ENCODE assay signal across 1 cellular context in genomic region chr5:69493235-69493925, GRCh38.
TF ChIP-seq lines count a peak whose summit lies in the region.

No MANE protein-coding gene starts in this region.

TF ChIP-seq in HepG2, 621 proteins besides CTCF, POLR2A, EP300 and RAD21 (continued from another document):
- TF ChIP-seq UBTF (CRISPR knock-in tag; IDR thresholded peaks at IDR 0.05) (peak; percentile 83; the same call in 1 of the 2 replicates), SP2 (CRISPR knock-in tag; IDR thresholded peaks at IDR 0.05) (peak; percentile 31; the same call in 1 of the 2 replicates), SRSF1 (optimal IDR thresholded peaks at IDR 0.05; ENCODE audit: low read depth, low read length) (peak; percentile 22), ZNF251 (CRISPR knock-in tag; IDR thresholded peaks at IDR 0.05) (no peak), ZBTB2 (CRISPR knock-in tag; IDR thresholded peaks at IDR 0.05; ENCODE audit: low read depth) (peak; percentile 28; the same call in 1 of the 2 replicates), KLF15 (CRISPR knock-in tag; IDR thresholded peaks at IDR 0.05; ENCODE audit: borderline replicate concordance) (peak; percentile 52; the same call in 1 of the 2 replicates), NONO (IDR thresholded peaks at IDR 0.05) (no peak), NONO (CRISPR knock-in tag; conservative IDR thresholded peaks at IDR 0.05) (0 out of 2 replicates have a peak, but pooled peaks have one; percentile 20), TMF1 (CRISPR knock-in tag; IDR thresholded peaks at IDR 0.05; ENCODE audit: low read depth) (peak; percentile 54; the same call in 1 of the 2 replicates), SIN3A (IDR thresholded peaks at IDR 0.05; ENCODE audit: borderline replicate concordance, low read depth, low read length) (peak; percentile 18; the same call in 1 of the 2 replicates), GATAD1 (CRISPR knock-in tag; IDR thresholded peaks at IDR 0.05) (peak; percentile 35; the same call in 1 of the 2 replicates), HNF1B (CRISPR knock-in tag; IDR thresholded peaks at IDR 0.05) (0 out of 2 replicates have a peak, but pooled peaks have one; percentile 38), SNAPC5 (CRISPR knock-in tag; IDR thresholded peaks at IDR 0.05; ENCODE audit: borderline replicate concordance) (0 out of 2 replicates have a peak, but pooled peaks have one; percentile 38)
